In genomic region chr15:58179741-58180381, GRCh38 we compare ENCODE assay signal across 26 cellular contexts.
DNase-seq lines count a peak whose midpoint lies in the region; ATAC-seq and TF ChIP-seq lines count a peak whose summit lies in the region.
"Had no signal": no experiment of that assay in that cellular context is flagged by ENCODE, and none has a peak within 500 bp of the region (broad histone marks: within the 10 kb centered on the region; RNA-seq: fewer than 3 reads in every experiment).

No MANE protein-coding gene starts in this region.

- no peak overlapping the region for H3K27ac ChIP-seq in RWPE1
- peak overlapping the region; percentile 30 for H3K27ac ChIP-seq in neutrophil
- H3K27ac ChIP-seq: dorsolateral prefrontal cortex, esophagus squamous epithelium, vagina had no signal

- H3K9me3 ChIP-seq in neutrophil = no peaks in the 10 kb centered on the region
- H3K9me3 ChIP-seq: esophagus squamous epithelium, vagina had no signal

- H3K4me3 ChIP-seq in epithelial cell of esophagus (ENCODE audit: low read length) (no peak overlapping the region), neutrophil (ENCODE audit: low read depth in 1 of 2, low read length in 1 of 2) (no peak overlapping the region)
- H3K4me3 ChIP-seq: dorsolateral prefrontal cortex, esophagus squamous epithelium, vagina had no signal

- peak; percentile 12 for DNase-seq in GM03348 (ENCODE audit: low spot score)
- DNase-seq in RWPE1 (ENCODE audit: low spot score) = peak; percentile 55
- peak; percentile 71 for DNase-seq in epithelial cell of esophagus (ENCODE audit: low read depth)
- DNase-seq in NCI-H524 treated with DMSO at 0.1 percent for 48 hours (lab: John Stamatoyannopoulos, UW) = no peak
- no peak for DNase-seq in stimulated activated CD4-positive, alpha-beta T cell treated with anti-CD3 and anti-CD28 coated beads, Interleukin-2, amount 100 ng/mL, for 48 hours
- DNase-seq in NCI-H1417 (lab: John Stamatoyannopoulos, UW) = no peak
- DNase-seq: activated CD8-positive, alpha-beta T cell treated with anti-CD3 and anti-CD28 coated beads for 36 hours; activated T-cell treated with anti-CD3 and anti-CD28 coated beads, Interleukin-2, amount 50 U/mL, for 4 hours; AML-193; dorsolateral prefrontal cortex; esophagus squamous epithelium; GDM1; hippocampal formation; Kasumi-1; natural killer cell; NCI-H146; NCI-H345; NK-92 treated with Interleukin-12 subunit alpha and Interleukin-12 subunit beta, amount 100 ng/mL, for 24 hours; Right ventricle myocardium superior; stimulated activated CD4-positive, alpha-beta T cell treated with anti-CD3 and anti-CD28 coated beads, Interleukin-4, amount 100 ng/mL, for 4 hours; substantia nigra; T-cell had no signal

- H3K27me3 ChIP-seq in neutrophil = no peaks in the 10 kb centered on the region
- H3K27me3 ChIP-seq: vagina had no signal

- CTCF ChIA-PET in RWPE1 (lab: Yijun Ruan, JAX) = interaction anchor here (0.8 kb wide), 1 partner anchor 109 kb away, joined by 3 read pairs; no protein-coding TSS in a partner anchor

- ATAC-seq in HG03196 (IDR thresholded peaks at IDR 0.05; ENCODE audit: unreplicated experiment) = no peak
- ATAC-seq: activated CD8-positive, alpha-beta T cell treated with anti-CD3 and anti-CD28 coated beads for 36 hours; activated T-cell treated with anti-CD3 and anti-CD28 coated beads, Interleukin-2, amount 50 U/mL, for 4 hours; natural killer cell; T-cell; WTC11 had no signal

- TF ChIP-seq CTCF in RWPE1 (conservative IDR thresholded peaks at IDR 0.05; ENCODE audit: low read depth) (no peak), epithelial cell of esophagus (IDR thresholded peaks at IDR 0.05; ENCODE audit: insufficient read depth, low read depth, low read length, missing control alignments) (no peak), neutrophil (IDR thresholded peaks at IDR 0.05) (no peak)

- no peaks in the 10 kb centered on the region for H3K4me1 ChIP-seq in neutrophil (ENCODE audit: control insufficient read depth in 1 of 2, insufficient read depth in 1 of 2, low read depth in 1 of 2, low read length in 1 of 2)
- H3K4me1 ChIP-seq: esophagus squamous epithelium, vagina had no signal

- POLR2A ChIA-PET in RWPE1 (lab: Yijun Ruan, JAX; ENCODE audit: low non-redundant PET) = no interaction called here

- H3K36me3 ChIP-seq in neutrophil = peaks cover 100% of the 10 kb centered on the region
- H3K36me3 ChIP-seq: esophagus squamous epithelium, vagina had no signal

Comparison
In these comparisons a context has a peak if more than half of its experiments do, and no peak if none do; other contexts are left out.
1. DNase-seq: peak in GM03348 (single experiment), RWPE1 (single experiment) and epithelial cell of esophagus (single experiment); none in NCI-H524 treated with DMSO at 0.1 percent for 48 hours (single experiment), stimulated activated CD4-positive, alpha-beta T cell treated with anti-CD3 and anti-CD28 coated beads, Interleukin-2, amount 100 ng/mL, for 48 hours (0 of 2) and NCI-H1417 (0 of 3).